ENCODE assay signal across 1 cellular context in the genomic region with DNA sequence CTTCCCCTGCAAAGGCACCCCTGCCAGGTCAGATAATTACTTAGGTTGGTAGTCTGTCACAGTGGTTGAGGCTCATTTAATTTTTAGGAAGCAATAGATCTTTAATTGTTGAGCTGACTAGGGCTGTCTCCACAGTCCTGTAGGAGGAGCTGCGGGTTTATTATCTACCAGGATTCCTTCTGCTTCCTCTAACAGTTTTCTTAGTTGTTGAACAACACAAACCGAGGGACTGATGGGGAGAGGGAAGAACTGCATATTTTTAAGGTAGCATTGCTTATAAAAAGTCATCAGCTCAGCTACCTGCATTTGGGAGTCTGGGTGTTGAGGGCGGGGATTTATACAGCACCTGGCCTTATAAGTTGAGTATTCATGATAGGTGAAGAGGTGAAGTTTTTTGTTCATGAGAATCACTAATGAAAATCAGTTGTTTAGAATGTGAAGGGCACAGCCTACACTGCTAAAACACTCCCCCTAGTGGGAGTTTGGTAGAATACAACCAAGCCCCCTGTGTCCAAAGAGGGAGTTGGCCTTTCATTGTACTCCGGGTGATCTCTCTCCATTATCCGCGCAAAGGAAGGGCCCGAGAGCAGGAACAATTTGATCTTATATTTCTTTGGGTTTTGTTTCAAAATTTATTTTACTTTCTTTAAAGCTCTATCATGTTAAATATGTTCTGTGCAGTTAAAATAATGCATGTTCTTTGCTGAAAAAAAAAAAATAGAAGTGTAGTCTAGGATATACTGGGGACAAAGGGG.
TF ChIP-seq lines count a peak whose summit lies in the region.

No MANE protein-coding gene starts in this region.

TF ChIP-seq in K562, 482 proteins besides CTCF, POLR2A, EP300 and RAD21 (continued from another document and continues in another):
- TF ChIP-seq ZNF347 (CRISPR knock-in tag; IDR thresholded peaks at IDR 0.05; ENCODE audit: low read depth) = no peak
- TF ChIP-seq CREB1 (IDR thresholded peaks at IDR 0.05) = no peak
- TF ChIP-seq CREB1 (CRISPR knock-in tag; IDR thresholded peaks at IDR 0.05) = no peak
- no peak for TF ChIP-seq ZNF75A (CRISPR knock-in tag; IDR thresholded peaks at IDR 0.05)
- no peak for TF ChIP-seq HMG20B (CRISPR knock-in tag; IDR thresholded peaks at IDR 0.05)
- TF ChIP-seq, protein P1, sequence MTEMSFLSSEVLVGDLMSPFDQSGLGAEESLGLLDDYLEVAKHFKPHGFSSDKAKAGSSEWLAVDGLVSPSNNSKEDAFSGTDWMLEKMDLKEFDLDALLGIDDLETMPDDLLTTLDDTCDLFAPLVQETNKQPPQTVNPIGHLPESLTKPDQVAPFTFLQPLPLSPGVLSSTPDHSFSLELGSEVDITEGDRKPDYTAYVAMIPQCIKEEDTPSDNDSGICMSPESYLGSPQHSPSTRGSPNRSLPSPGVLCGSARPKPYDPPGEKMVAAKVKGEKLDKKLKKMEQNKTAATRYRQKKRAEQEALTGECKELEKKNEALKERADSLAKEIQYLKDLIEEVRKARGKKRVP (CRISPR knock-in tag; IDR thresholded peaks at IDR 0.05) = peak; percentile 26; the same call in 1 of the 2 replicates
- no peak for TF ChIP-seq HOXB6 (CRISPR knock-in tag; IDR thresholded peaks at IDR 0.05; ENCODE audit: borderline replicate concordance)
- TF ChIP-seq TAF15 (IDR thresholded peaks at IDR 0.05; ENCODE audit: low read depth, low read length) = no peak
- TF ChIP-seq, protein P2, sequence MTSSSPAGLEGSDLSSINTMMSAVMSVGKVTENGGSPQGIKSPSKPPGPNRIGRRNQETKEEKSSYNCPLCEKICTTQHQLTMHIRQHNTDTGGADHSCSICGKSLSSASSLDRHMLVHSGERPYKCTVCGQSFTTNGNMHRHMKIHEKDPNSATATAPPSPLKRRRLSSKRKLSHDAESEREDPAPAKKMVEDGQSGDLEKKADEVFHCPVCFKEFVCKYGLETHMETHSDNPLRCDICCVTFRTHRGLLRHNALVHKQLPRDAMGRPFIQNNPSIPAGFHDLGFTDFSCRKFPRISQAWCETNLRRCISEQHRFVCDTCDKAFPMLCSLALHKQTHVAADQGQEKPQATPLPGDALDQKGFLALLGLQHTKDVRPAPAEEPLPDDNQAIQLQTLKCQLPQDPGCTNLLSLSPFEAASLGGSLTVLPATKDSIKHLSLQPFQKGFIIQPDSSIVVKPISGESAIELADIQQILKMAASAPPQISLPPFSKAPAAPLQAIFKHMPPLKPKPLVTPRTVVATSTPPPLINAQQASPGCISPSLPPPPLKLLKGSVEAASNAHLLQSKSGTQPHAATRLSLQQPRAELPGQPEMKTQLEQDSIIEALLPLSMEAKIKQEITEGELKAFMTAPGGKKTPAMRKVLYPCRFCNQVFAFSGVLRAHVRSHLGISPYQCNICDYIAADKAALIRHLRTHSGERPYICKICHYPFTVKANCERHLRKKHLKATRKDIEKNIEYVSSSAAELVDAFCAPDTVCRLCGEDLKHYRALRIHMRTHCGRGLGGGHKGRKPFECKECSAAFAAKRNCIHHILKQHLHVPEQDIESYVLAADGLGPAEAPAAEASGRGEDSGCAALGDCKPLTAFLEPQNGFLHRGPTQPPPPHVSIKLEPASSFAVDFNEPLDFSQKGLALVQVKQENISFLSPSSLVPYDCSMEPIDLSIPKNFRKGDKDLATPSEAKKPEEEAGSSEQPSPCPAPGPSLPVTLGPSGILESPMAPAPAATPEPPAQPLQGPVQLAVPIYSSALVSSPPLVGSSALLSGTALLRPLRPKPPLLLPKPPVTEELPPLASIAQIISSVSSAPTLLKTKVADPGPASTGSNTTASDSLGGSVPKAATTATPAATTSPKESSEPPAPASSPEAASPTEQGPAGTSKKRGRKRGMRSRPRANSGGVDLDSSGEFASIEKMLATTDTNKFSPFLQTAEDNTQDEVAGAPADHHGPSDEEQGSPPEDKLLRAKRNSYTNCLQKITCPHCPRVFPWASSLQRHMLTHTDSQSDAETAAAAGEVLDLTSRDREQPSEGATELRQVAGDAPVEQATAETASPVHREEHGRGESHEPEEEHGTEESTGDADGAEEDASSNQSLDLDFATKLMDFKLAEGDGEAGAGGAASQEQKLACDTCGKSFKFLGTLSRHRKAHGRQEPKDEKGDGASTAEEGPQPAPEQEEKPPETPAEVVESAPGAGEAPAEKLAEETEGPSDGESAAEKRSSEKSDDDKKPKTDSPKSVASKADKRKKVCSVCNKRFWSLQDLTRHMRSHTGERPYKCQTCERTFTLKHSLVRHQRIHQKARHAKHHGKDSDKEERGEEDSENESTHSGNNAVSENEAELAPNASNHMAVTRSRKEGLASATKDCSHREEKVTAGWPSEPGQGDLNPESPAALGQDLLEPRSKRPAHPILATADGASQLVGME (CRISPR knock-in tag; IDR thresholded peaks at IDR 0.05) = no peak
- no peak for TF ChIP-seq KLF6 (CRISPR knock-in tag; IDR thresholded peaks at IDR 0.05; ENCODE audit: borderline replicate concordance)
- TF ChIP-seq, protein P3, sequence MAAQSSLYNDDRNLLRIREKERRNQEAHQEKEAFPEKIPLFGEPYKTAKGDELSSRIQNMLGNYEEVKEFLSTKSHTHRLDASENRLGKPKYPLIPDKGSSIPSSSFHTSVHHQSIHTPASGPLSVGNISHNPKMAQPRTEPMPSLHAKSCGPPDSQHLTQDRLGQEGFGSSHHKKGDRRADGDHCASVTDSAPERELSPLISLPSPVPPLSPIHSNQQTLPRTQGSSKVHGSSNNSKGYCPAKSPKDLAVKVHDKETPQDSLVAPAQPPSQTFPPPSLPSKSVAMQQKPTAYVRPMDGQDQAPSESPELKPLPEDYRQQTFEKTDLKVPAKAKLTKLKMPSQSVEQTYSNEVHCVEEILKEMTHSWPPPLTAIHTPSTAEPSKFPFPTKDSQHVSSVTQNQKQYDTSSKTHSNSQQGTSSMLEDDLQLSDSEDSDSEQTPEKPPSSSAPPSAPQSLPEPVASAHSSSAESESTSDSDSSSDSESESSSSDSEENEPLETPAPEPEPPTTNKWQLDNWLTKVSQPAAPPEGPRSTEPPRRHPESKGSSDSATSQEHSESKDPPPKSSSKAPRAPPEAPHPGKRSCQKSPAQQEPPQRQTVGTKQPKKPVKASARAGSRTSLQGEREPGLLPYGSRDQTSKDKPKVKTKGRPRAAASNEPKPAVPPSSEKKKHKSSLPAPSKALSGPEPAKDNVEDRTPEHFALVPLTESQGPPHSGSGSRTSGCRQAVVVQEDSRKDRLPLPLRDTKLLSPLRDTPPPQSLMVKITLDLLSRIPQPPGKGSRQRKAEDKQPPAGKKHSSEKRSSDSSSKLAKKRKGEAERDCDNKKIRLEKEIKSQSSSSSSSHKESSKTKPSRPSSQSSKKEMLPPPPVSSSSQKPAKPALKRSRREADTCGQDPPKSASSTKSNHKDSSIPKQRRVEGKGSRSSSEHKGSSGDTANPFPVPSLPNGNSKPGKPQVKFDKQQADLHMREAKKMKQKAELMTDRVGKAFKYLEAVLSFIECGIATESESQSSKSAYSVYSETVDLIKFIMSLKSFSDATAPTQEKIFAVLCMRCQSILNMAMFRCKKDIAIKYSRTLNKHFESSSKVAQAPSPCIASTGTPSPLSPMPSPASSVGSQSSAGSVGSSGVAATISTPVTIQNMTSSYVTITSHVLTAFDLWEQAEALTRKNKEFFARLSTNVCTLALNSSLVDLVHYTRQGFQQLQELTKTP (IDR thresholded peaks at IDR 0.05; ENCODE audit: low read depth in 1 of 2, partially characterized antibody in 2 of 2) = peak in 1 of 2 experiments; percentile 17
- no peak for TF ChIP-seq SMARCE1 (IDR thresholded peaks at IDR 0.05)
- TF ChIP-seq FOXM1 (IDR thresholded peaks at IDR 0.05; ENCODE audit: low read depth) = no peak
- TF ChIP-seq FOXM1 (CRISPR knock-in tag; IDR thresholded peaks at IDR 0.05; ENCODE audit: low read depth) = no peak
- no peak for TF ChIP-seq FOXP1 (CRISPR knock-in tag; IDR thresholded peaks at IDR 0.05)
- TF ChIP-seq ZNF174 (CRISPR knock-in tag; IDR thresholded peaks at IDR 0.05) = no peak
- TF ChIP-seq ZKSCAN1 (IDR thresholded peaks at IDR 0.05; ENCODE audit: low read depth, low read length) = 0 out of 2 replicates have a peak, but pooled peaks have one; percentile 15
- no peak for TF ChIP-seq GTF2F1 (IDR thresholded peaks at IDR 0.05; ENCODE audit: low read depth, low read length)
- TF ChIP-seq CC2D1A (IDR thresholded peaks at IDR 0.05) = peak; percentile 74; the same call in 1 of the 2 replicates
- no peak for TF ChIP-seq MCM5 (IDR thresholded peaks at IDR 0.05; ENCODE audit: low read depth)
- TF ChIP-seq MLX (CRISPR knock-in tag; conservative IDR thresholded peaks at IDR 0.05) = no peak
- TF ChIP-seq, protein P4, sequence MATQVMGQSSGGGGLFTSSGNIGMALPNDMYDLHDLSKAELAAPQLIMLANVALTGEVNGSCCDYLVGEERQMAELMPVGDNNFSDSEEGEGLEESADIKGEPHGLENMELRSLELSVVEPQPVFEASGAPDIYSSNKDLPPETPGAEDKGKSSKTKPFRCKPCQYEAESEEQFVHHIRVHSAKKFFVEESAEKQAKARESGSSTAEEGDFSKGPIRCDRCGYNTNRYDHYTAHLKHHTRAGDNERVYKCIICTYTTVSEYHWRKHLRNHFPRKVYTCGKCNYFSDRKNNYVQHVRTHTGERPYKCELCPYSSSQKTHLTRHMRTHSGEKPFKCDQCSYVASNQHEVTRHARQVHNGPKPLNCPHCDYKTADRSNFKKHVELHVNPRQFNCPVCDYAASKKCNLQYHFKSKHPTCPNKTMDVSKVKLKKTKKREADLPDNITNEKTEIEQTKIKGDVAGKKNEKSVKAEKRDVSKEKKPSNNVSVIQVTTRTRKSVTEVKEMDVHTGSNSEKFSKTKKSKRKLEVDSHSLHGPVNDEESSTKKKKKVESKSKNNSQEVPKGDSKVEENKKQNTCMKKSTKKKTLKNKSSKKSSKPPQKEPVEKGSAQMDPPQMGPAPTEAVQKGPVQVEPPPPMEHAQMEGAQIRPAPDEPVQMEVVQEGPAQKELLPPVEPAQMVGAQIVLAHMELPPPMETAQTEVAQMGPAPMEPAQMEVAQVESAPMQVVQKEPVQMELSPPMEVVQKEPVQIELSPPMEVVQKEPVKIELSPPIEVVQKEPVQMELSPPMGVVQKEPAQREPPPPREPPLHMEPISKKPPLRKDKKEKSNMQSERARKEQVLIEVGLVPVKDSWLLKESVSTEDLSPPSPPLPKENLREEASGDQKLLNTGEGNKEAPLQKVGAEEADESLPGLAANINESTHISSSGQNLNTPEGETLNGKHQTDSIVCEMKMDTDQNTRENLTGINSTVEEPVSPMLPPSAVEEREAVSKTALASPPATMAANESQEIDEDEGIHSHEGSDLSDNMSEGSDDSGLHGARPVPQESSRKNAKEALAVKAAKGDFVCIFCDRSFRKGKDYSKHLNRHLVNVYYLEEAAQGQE (CRISPR knock-in tag; IDR thresholded peaks at IDR 0.05; ENCODE audit: low read depth) = no peak
- no peak for TF ChIP-seq NELFE (IDR thresholded peaks at IDR 0.05; ENCODE audit: insufficient read depth, insufficient read length)
- no peak for TF ChIP-seq ZNF780A (CRISPR knock-in tag; IDR thresholded peaks at IDR 0.05)
- TF ChIP-seq HNRNPH1 (optimal IDR thresholded peaks at IDR 0.05; ENCODE audit: low read depth, low read length) = no peak
- TF ChIP-seq, protein P5, sequence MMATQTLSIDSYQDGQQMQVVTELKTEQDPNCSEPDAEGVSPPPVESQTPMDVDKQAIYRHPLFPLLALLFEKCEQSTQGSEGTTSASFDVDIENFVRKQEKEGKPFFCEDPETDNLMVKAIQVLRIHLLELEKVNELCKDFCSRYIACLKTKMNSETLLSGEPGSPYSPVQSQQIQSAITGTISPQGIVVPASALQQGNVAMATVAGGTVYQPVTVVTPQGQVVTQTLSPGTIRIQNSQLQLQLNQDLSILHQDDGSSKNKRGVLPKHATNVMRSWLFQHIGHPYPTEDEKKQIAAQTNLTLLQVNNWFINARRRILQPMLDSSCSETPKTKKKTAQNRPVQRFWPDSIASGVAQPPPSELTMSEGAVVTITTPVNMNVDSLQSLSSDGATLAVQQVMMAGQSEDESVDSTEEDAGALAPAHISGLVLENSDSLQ (IDR thresholded peaks at IDR 0.05) = no peak
- TF ChIP-seq POLR2H (tag; IDR thresholded peaks at IDR 0.05; ENCODE audit: low read depth) = no peak
- 0 out of 4 replicates have a peak, but pooled peaks of 1 of the 2 experiments have one; percentile 19 for TF ChIP-seq MNT (conservative IDR thresholded peaks at IDR 0.05)
- no peak for TF ChIP-seq PHF8 (IDR thresholded peaks at IDR 0.05; ENCODE audit: borderline replicate concordance, low read length)
- TF ChIP-seq, protein P6, sequence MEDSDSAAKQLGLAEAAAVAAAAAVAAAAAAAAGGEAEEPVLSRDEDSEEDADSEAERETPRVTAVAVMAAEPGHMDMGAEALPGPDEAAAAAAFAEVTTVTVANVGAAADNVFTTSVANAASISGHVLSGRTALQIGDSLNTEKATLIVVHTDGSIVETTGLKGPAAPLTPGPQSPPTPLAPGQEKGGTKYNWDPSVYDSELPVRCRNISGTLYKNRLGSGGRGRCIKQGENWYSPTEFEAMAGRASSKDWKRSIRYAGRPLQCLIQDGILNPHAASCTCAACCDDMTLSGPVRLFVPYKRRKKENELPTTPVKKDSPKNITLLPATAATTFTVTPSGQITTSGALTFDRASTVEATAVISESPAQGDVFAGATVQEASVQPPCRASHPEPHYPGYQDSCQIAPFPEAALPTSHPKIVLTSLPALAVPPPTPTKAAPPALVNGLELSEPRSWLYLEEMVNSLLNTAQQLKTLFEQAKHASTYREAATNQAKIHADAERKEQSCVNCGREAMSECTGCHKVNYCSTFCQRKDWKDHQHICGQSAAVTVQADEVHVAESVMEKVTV (CRISPR knock-in tag; IDR thresholded peaks at IDR 0.05) = peak; percentile 81
- no peak for TF ChIP-seq ZNF134 (CRISPR knock-in tag; conservative IDR thresholded peaks at IDR 0.05)
- TF ChIP-seq SRSF9 (IDR thresholded peaks at IDR 0.05; ENCODE audit: borderline replicate concordance, low read depth, low read length) = no peak
- no peak for TF ChIP-seq SREBF1 (IDR thresholded peaks at IDR 0.05; ENCODE audit: borderline replicate concordance, low read depth, low read length)
- TF ChIP-seq, protein P7, sequence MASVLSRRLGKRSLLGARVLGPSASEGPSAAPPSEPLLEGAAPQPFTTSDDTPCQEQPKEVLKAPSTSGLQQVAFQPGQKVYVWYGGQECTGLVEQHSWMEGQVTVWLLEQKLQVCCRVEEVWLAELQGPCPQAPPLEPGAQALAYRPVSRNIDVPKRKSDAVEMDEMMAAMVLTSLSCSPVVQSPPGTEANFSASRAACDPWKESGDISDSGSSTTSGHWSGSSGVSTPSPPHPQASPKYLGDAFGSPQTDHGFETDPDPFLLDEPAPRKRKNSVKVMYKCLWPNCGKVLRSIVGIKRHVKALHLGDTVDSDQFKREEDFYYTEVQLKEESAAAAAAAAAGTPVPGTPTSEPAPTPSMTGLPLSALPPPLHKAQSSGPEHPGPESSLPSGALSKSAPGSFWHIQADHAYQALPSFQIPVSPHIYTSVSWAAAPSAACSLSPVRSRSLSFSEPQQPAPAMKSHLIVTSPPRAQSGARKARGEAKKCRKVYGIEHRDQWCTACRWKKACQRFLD (CRISPR knock-in tag; IDR thresholded peaks at IDR 0.05) = no peak
